ENCODE assay signal across 1 cellular context in the genomic region with DNA sequence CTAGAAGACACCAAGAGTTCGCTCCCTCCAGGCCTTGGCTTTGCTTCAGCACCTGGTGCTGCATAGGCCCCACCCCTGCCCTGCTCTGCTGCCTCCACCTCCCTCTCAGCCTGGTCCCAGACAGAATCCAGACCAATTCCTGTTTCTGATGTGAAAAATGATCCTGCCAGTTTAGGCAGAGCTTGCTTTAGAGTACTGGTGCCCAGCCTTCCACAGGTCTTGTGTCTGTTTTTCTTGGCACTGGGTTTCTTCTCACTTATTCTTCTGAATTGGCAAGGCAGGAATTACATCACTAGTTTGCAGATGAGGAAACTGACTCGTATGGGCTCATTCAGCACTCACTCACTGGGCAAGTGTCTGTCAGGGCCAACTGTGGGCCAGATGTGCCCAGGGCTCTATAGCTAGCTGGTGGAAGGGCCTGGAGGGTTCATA.
TF ChIP-seq lines count a peak whose summit lies in the region.

No MANE protein-coding gene starts in this region.

TF ChIP-seq in GM23338, 12 proteins besides CTCF, POLR2A, EP300 and RAD21 (continued from another document):
- TF ChIP-seq, protein P1, sequence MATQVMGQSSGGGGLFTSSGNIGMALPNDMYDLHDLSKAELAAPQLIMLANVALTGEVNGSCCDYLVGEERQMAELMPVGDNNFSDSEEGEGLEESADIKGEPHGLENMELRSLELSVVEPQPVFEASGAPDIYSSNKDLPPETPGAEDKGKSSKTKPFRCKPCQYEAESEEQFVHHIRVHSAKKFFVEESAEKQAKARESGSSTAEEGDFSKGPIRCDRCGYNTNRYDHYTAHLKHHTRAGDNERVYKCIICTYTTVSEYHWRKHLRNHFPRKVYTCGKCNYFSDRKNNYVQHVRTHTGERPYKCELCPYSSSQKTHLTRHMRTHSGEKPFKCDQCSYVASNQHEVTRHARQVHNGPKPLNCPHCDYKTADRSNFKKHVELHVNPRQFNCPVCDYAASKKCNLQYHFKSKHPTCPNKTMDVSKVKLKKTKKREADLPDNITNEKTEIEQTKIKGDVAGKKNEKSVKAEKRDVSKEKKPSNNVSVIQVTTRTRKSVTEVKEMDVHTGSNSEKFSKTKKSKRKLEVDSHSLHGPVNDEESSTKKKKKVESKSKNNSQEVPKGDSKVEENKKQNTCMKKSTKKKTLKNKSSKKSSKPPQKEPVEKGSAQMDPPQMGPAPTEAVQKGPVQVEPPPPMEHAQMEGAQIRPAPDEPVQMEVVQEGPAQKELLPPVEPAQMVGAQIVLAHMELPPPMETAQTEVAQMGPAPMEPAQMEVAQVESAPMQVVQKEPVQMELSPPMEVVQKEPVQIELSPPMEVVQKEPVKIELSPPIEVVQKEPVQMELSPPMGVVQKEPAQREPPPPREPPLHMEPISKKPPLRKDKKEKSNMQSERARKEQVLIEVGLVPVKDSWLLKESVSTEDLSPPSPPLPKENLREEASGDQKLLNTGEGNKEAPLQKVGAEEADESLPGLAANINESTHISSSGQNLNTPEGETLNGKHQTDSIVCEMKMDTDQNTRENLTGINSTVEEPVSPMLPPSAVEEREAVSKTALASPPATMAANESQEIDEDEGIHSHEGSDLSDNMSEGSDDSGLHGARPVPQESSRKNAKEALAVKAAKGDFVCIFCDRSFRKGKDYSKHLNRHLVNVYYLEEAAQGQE (IDR thresholded peaks at IDR 0.05; ENCODE audit: unreplicated experiment), result no peak
- TF ChIP-seq EZH2 (IDR thresholded peaks at IDR 0.05; ENCODE audit: low read depth, unreplicated experiment), result no peak
- TF ChIP-seq CREB1 (CRISPR knock-in tag; IDR thresholded peaks at IDR 0.05; ENCODE audit: low read depth), result no peak
- TF ChIP-seq ZNF331 (CRISPR knock-in tag; IDR thresholded peaks at IDR 0.05; ENCODE audit: low read depth), result no peak
- TF ChIP-seq, protein P2, sequence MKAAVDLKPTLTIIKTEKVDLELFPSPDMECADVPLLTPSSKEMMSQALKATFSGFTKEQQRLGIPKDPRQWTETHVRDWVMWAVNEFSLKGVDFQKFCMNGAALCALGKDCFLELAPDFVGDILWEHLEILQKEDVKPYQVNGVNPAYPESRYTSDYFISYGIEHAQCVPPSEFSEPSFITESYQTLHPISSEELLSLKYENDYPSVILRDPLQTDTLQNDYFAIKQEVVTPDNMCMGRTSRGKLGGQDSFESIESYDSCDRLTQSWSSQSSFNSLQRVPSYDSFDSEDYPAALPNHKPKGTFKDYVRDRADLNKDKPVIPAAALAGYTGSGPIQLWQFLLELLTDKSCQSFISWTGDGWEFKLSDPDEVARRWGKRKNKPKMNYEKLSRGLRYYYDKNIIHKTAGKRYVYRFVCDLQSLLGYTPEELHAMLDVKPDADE (IDR thresholded peaks at IDR 0.05), result no peak
- no peak for TF ChIP-seq EZH2phosphoT487 (IDR thresholded peaks at IDR 0.05; ENCODE audit: unreplicated experiment)
TF ChIP-seq in GM23338: peak in this region for 0.
